34 cellular contexts compared by ENCODE assay signal in genomic region chr11:94715225-94715624, GRCh38.
"Had no signal": no experiment of that assay in that cellular context is flagged by ENCODE, and none has a peak within 500 bp of the region (broad histone marks: within the 10 kb centered on the region; RNA-seq: fewer than 3 reads in every experiment).

No MANE protein-coding gene starts in this region.

- H3K27me3 ChIP-seq: MG63 had no signal

- H3K36me3 ChIP-seq: MG63 had no signal

- H3K9me3 ChIP-seq: MG63 had no signal

- H3K4me3 ChIP-seq: MG63 had no signal

- DNase-seq: Karpas-422, Kasumi-1, MG63, MM.1S, MV-4-11, NCI-H1048, NCI-H1092, NCI-H1092 treated with DMSO at 0.1 percent for 48 hours, NCI-H1105, NCI-H1105 treated with DMSO at 0.1 percent for 48 hours, NCI-H1417, NCI-H1417 treated with DMSO at 0.1 percent for 48 hours, NCI-H1436, NCI-H1436 treated with DMSO at 0.1 percent for 48 hours, NCI-H146, NCI-H1694, NCI-H1694 treated with DMSO at 0.1 percent for 48 hours, NCI-H187, NCI-H187 treated with DMSO at 0.1 percent for 48 hours, NCI-H1930, NCI-H2029, NCI-H2029 treated with DMSO at 0.1 percent for 48 hours, NCI-H2081, NCI-H2081 treated with DMSO at 0.1 percent for 48 hours, NCI-H2107, NCI-H2171, NCI-H2171 treated with DMSO at 0.1 percent for 48 hours, NCI-H2227 treated with DMSO at 0.1 percent for 48 hours, NCI-H226, NCI-H345, NCI-H446, NCI-H446 treated with DMSO at 0.1 percent for 48 hours, NCI-H510A, NCI-H510A treated with DMSO at 0.1 percent for 48 hours had no signal
